Comparison of ENCODE assay signal across 1 cellular context in the genomic region with DNA sequence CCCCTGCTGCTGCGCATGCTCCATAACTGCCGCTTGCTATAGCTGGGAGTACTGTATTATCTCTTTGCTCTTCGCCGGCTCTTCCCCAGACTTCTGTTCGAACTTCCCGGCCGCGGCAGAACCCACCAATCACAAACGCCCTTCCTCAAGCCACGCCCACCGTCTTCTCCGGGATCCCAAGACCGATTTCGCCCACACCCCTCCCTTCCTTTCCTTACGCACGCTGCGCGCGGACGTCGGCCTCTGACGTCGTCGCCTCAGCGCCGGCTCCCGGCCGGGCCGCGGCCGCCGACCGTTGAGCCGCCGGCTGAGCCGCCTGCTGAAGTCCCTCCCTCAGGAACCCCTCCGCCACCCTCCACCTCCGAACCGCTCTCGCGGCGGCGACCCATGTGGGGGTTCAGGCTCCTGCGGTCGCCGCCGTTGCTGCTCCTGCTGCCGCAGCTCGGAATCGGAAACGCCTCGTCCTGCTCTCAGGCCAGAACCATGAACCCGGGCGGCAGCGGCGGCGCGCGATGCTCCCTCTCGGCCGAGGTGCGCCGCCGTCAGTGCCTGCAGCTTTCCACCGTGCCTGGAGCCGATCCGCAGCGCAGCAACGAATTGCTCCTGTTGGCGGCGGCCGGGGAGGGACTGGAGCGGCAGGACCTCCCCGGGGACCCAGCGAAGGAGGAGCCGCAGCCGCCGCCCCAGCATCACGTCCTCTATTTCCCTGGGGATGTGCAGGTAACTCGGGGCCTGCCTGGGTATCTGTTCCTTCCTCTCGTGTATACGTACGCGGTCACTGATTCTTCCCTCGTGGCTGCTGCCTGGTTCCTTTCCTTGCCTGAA.
TF ChIP-seq lines count a peak whose summit lies in the region.

Gene C2orf69, plus strand, starts transcription at position 242 of the 825 bp plus-strand sequence. Its CDS starts 146 bp downstream, at position 388.

TF ChIP-seq in GM12878, 131 proteins besides CTCF, POLR2A, EP300 and RAD21 (continued from another document and continues in another):
- TF ChIP-seq, protein P1, sequence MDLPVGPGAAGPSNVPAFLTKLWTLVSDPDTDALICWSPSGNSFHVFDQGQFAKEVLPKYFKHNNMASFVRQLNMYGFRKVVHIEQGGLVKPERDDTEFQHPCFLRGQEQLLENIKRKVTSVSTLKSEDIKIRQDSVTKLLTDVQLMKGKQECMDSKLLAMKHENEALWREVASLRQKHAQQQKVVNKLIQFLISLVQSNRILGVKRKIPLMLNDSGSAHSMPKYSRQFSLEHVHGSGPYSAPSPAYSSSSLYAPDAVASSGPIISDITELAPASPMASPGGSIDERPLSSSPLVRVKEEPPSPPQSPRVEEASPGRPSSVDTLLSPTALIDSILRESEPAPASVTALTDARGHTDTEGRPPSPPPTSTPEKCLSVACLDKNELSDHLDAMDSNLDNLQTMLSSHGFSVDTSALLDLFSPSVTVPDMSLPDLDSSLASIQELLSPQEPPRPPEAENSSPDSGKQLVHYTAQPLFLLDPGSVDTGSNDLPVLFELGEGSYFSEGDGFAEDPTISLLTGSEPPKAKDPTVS (IDR thresholded peaks at IDR 0.05; ENCODE audit: low read depth, low read length) = no peak
- TF ChIP-seq ZNF274 (IDR thresholded peaks at IDR 0.05; ENCODE audit: insufficient read depth, insufficient read length) (no peak), CEBPZ (IDR thresholded peaks at IDR 0.05; ENCODE audit: low read depth, low read length) (no peak), SRF (IDR thresholded peaks at IDR 0.05; ENCODE audit: low read depth in 2 of 2, low read length in 2 of 2) (peak in 1 of 2 experiments; percentile 24; a peak in 1 of 4 replicates), ESRRA (IDR thresholded peaks at IDR 0.05; ENCODE audit: low read length) (no peak), CHD1 (IDR thresholded peaks at IDR 0.05; ENCODE audit: low read depth, low read length) (no peak), MYB (IDR thresholded peaks at IDR 0.05; ENCODE audit: borderline replicate concordance, low read depth, low read length) (0 out of 2 replicates have a peak, but pooled peaks have one; percentile 47), ZNF622 (IDR thresholded peaks at IDR 0.05) (no peak), MXI1 (IDR thresholded peaks at IDR 0.05; ENCODE audit: low read depth, low read length) (peak; percentile 79), CHD4 (IDR thresholded peaks at IDR 0.05) (no peak), EZH2 (IDR thresholded peaks at IDR 0.05; ENCODE audit: borderline replicate concordance, control insufficient read depth, low read depth, low read length) (no peak), ZZZ3 (IDR thresholded peaks at IDR 0.05; ENCODE audit: control insufficient read depth, insufficient read length, low read depth) (no peak), ZBTB11 (CRISPR knock-in tag; IDR thresholded peaks at IDR 0.05) (no peak), ASH2L (IDR thresholded peaks at IDR 0.05; ENCODE audit: borderline replicate concordance, low read depth) (0 out of 2 replicates have a peak, but pooled peaks have one; percentile 96), FOS (IDR thresholded peaks at IDR 0.05; ENCODE audit: borderline replicate concordance, extremely low read depth, insufficient read length) (no peak), JUNB (IDR thresholded peaks at IDR 0.05) (no peak), SUPT20H (IDR thresholded peaks at IDR 0.05; ENCODE audit: borderline replicate concordance, control insufficient read depth, low read depth, low read length) (no peak), YY1 (IDR thresholded peaks at IDR 0.05; ENCODE audit: low read depth, low read length) (peak; percentile 52), CBX3 (IDR thresholded peaks at IDR 0.05; ENCODE audit: borderline replicate concordance, low read depth) (no peak), SMAD5 (IDR thresholded peaks at IDR 0.05; ENCODE audit: low read depth) (peak; percentile 68; the same call in 1 of the 2 replicates), STAT3 (IDR thresholded peaks at IDR 0.05; ENCODE audit: low read depth, low read length) (no peak), ZBED1 (IDR thresholded peaks at IDR 0.05; ENCODE audit: borderline replicate concordance) (no peak), ETV6 (conservative IDR thresholded peaks at IDR 0.05 in 1 of 2, IDR thresholded peaks at IDR 0.05 in 1 of 2; ENCODE audit: borderline replicate concordance in 1 of 2, low read depth in 1 of 2) (no peak), USF2 (IDR thresholded peaks at IDR 0.05; ENCODE audit: borderline replicate concordance, low read depth, low read length) (no peak), SMC3 (IDR thresholded peaks at IDR 0.05; ENCODE audit: borderline replicate concordance, low read length) (no peak), NFIC (IDR thresholded peaks at IDR 0.05; ENCODE audit: low read depth, low read length) (no peak), TCF7 (IDR thresholded peaks at IDR 0.05; ENCODE audit: borderline replicate concordance) (no peak), BCLAF1 (IDR thresholded peaks at IDR 0.05) (no peak), TCF12 (IDR thresholded peaks at IDR 0.05; ENCODE audit: low read depth, low read length) (peak; percentile 12; the same call in 1 of the 2 replicates), PAX5 (IDR thresholded peaks at IDR 0.05; ENCODE audit: borderline replicate concordance, low read depth, low read length) (no peak), POLR2AphosphoS2 (IDR thresholded peaks at IDR 0.05; ENCODE audit: low read depth, low read length) (no peak)
- TF ChIP-seq, protein P2, sequence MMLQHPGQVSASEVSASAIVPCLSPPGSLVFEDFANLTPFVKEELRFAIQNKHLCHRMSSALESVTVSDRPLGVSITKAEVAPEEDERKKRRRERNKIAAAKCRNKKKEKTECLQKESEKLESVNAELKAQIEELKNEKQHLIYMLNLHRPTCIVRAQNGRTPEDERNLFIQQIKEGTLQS (IDR thresholded peaks at IDR 0.05; ENCODE audit: borderline replicate concordance, extremely low read depth, low read depth, low read length) = no peak
- TF ChIP-seq, protein P3, sequence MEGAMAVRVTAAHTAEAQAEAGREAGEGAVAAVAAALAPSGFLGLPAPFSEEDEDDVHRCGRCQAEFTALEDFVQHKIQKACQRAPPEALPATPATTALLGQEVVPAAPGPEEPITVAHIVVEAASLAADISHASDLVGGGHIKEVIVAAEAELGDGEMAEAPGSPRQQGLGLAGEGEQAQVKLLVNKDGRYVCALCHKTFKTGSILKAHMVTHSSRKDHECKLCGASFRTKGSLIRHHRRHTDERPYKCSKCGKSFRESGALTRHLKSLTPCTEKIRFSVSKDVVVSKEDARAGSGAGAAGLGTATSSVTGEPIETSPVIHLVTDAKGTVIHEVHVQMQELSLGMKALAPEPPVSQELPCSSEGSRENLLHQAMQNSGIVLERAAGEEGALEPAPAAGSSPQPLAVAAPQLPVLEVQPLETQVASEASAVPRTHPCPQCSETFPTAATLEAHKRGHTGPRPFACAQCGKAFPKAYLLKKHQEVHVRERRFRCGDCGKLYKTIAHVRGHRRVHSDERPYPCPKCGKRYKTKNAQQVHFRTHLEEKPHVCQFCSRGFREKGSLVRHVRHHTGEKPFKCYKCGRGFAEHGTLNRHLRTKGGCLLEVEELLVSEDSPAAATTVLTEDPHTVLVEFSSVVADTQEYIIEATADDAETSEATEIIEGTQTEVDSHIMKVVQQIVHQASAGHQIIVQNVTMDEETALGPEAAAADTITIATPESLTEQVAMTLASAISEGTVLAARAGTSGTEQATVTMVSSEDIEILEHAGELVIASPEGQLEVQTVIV (IDR thresholded peaks at IDR 0.05; ENCODE audit: borderline replicate concordance, partially characterized antibody) = no peak
- TF ChIP-seq, protein P4, sequence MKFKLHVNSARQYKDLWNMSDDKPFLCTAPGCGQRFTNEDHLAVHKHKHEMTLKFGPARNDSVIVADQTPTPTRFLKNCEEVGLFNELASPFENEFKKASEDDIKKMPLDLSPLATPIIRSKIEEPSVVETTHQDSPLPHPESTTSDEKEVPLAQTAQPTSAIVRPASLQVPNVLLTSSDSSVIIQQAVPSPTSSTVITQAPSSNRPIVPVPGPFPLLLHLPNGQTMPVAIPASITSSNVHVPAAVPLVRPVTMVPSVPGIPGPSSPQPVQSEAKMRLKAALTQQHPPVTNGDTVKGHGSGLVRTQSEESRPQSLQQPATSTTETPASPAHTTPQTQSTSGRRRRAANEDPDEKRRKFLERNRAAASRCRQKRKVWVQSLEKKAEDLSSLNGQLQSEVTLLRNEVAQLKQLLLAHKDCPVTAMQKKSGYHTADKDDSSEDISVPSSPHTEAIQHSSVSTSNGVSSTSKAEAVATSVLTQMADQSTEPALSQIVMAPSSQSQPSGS (IDR thresholded peaks at IDR 0.05; ENCODE audit: low read length) = no peak
- TF ChIP-seq, protein P5, sequence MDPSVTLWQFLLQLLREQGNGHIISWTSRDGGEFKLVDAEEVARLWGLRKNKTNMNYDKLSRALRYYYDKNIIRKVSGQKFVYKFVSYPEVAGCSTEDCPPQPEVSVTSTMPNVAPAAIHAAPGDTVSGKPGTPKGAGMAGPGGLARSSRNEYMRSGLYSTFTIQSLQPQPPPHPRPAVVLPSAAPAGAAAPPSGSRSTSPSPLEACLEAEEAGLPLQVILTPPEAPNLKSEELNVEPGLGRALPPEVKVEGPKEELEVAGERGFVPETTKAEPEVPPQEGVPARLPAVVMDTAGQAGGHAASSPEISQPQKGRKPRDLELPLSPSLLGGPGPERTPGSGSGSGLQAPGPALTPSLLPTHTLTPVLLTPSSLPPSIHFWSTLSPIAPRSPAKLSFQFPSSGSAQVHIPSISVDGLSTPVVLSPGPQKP (IDR thresholded peaks at IDR 0.05; ENCODE audit: low read depth, low read length) = no peak
